Comparison of ENCODE assay signal across 12 cellular contexts in the genomic region with DNA sequence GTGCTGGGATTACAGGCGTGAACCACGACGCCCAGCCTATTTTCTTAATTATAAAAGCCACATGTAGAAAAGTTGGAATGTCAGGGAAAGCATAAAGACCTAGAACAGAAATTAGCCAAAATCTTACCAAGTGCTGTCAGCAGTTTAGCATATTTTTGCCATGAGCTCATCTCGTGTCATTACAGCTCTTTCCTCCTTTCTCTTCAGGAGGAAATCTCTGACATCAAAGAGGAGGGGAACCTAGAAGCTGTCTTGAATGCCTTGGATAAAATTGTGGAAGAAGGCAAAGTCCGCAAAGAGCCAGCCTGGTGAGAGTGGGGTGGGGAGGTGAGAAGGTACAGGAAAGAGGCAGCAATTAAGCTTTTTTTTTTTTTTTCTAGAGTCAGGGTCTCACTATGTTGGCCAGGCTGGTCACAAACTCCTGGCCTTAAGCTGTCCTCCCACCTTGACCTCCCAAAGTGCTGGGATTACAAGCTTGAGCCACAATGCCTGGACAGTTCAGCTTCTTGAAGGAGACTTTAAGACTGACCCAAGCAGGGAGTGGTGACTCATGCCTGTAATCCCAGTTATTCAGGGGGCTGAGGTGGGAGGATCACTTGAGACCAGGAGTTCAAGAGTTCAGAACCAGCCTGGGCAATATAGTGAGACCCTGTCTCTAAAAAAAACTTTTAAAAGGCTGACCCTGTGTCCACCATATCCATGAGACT. TPM values are rescaled to one million over a fixed set of nuclear protein-coding genes. Genes with fewer than 3 reads are reported as not detected.
A peak's percentile ranks its signal among the peaks of the same experiment; 100 is the strongest.
DNase-seq lines count a peak whose midpoint lies in the region; ATAC-seq and TF ChIP-seq lines count a peak whose summit lies in the region.
"Had no signal": no experiment of that assay in that cellular context is flagged by ENCODE, and none has a peak within 500 bp of the region (broad histone marks: within the 10 kb centered on the region; RNA-seq: fewer than 3 reads in every experiment).

No MANE protein-coding gene starts in this region.

- TF ChIP-seq EP300 in tibial nerve (IDR thresholded peaks at IDR 0.05) = no peak

- DNase-seq in ACHN (peak; percentile 51), HFF-Myc (ENCODE audit: extremely low read depth, low read depth) (peak; percentile 29), astrocyte of the spinal cord (ENCODE audit: low read depth, low spot score) (peak; percentile 79), kidney glomerular epithelial cell (lab: John Stamatoyannopoulos, UW) (peak; percentile 24), tibial nerve (ENCODE audit: low spot score in 2 of 2) (no peak)
- no peak for DNase-seq in stimulated activated CD8-positive, alpha-beta memory T cell treated with anti-CD3 and anti-CD28 coated beads, Interleukin-4, amount 100 ng/mL, for 48 hours
- DNase-seq: C1 segment of cervical spinal cord, NCI-H2081 treated with DMSO at 0.1 percent for 48 hours had no signal

- no peak overlapping the region for H3K27ac ChIP-seq in tibial nerve
- H3K27ac ChIP-seq: cardiac muscle cell had no signal

- no peak for TF ChIP-seq CTCF in HFF-Myc (IDR thresholded peaks at IDR 0.05; ENCODE audit: low read depth, low read length, missing control alignments)
- TF ChIP-seq CTCF in astrocyte of the spinal cord (IDR thresholded peaks at IDR 0.05; ENCODE audit: low read depth, low read length) = no peak
- TF ChIP-seq CTCF in tibial nerve (IDR thresholded peaks at IDR 0.05) = no peak

- H3K36me3 ChIP-seq in tibial nerve = peaks cover 0 to 88% (median 20%) of the 10 kb centered on the region in 3 donors

- H3K4me3 ChIP-seq in HFF-Myc (replicated peaks; ENCODE audit: low read depth, low read length) = no peak overlapping the region
- H3K4me3 ChIP-seq in astrocyte of the spinal cord (ENCODE audit: low read depth, low read length) = no peak overlapping the region
- no peak overlapping the region for H3K4me3 ChIP-seq in tibial nerve
- H3K4me3 ChIP-seq: cardiac muscle cell had no signal

- TF ChIP-seq POLR2A in tibial nerve (IDR thresholded peaks at IDR 0.05) = no peak

- WGBS in tibial nerve, 2 donors = 72 to 77% methylated on average over 5 of the region's 5 CpGs

- peaks cover 0 to 9% (median 0%) of the 10 kb centered on the region in 4 donors for H3K4me1 ChIP-seq in tibial nerve

- in situ Hi-C loops in ACHN (cut with HindIII; ENCODE audit: low pct_ligation_motif_present, low pct_unique_long_range_greater_than_20kb, low sequenced_read_pairs) = no loop called here
- in situ Hi-C loops in astrocyte of the spinal cord (cut with HindIII; ENCODE audit: low sequenced_read_pairs) = no loop called here

- ATAC-seq in HG02885 (IDR thresholded peaks at IDR 0.05; ENCODE audit: poor library complexity, unreplicated experiment) = no peak
- ATAC-seq in HG03378 (IDR thresholded peaks at IDR 0.05; ENCODE audit: unreplicated experiment) = no peak
- ATAC-seq: left ventricle myocardium superior had no signal

- no peaks in the 10 kb centered on the region for H3K9me3 ChIP-seq in tibial nerve

- no peaks in the 10 kb centered on the region for H3K27me3 ChIP-seq in tibial nerve
- H3K27me3 ChIP-seq: cardiac muscle cell had no signal

RNA-seq across cellular contexts. Expression of a gene that starts 8.4 kb away (rescaled TPM):
- total RNA-seq in tibial nerve = 1 to 10 TPM in 3 of 4 donors, not detected in 1; 2.1 to 5.2 (median 2.7) TPM

RNA-seq across cellular contexts. Expression of a gene that starts 14.3 kb away (rescaled TPM):
- total RNA-seq in tibial nerve = 10 to 100 TPM; 26.4 to 44.6 (median 31.2) TPM

RNA-seq across cellular contexts. Expression of a gene that starts 20.8 kb away (rescaled TPM):
- 10 to 100 TPM; 41.7 to 67.1 (median 49.1) TPM for total RNA-seq in tibial nerve

RNA-seq across cellular contexts. Expression of a gene that starts 39.7 kb away (rescaled TPM):
- 10 to 100 TPM in 3 of 4 donors, 1 to 10 TPM in 1; 9.4 to 25.5 (median 13.6) TPM for total RNA-seq in tibial nerve

RNA-seq across cellular contexts. Expression of a gene that starts 49.1 kb away (rescaled TPM):
- total RNA-seq in tibial nerve = 10 to 100 TPM; 58.0 to 85.8 (median 67.5) TPM

Comparison
In these comparisons a context has a peak if more than half of its experiments do, and no peak if none do; other contexts are left out.
1. DNase-seq: peak in ACHN (single experiment), HFF-Myc (single experiment), astrocyte of the spinal cord (single experiment) and kidney glomerular epithelial cell (single experiment); none in tibial nerve (0 of 2) and stimulated activated CD8-positive, alpha-beta memory T cell treated with anti-CD3 and anti-CD28 coated beads, Interleukin-4, amount 100 ng/mL, for 48 hours (single experiment).